20 cellular contexts compared by ENCODE assay signal in the genomic region with DNA sequence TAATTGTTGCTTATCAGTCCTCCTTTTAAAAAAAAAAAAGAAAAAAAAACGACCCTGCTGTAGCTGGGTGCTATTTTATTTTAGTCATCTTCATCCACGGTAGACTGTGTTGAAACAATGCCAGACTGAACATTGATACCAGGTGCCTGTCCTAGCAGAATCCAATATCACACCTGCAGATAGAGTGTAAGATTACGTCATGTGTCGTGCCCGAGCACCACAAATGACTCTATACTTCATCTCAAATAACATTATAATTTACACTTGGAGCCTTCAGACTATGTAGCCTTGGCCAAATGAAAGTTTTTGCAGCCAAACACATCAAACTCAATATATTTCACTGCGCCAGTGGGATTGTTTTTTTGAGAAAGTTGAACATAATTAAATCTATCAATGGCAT.
"Had no signal": no experiment of that assay in that cellular context is flagged by ENCODE, and none has a peak within 500 bp of the region (broad histone marks: within the 10 kb centered on the region; RNA-seq: fewer than 3 reads in every experiment).

No MANE protein-coding gene starts in this region.

- ATAC-seq: activated CD4-positive, alpha-beta T cell treated with anti-CD3 and anti-CD28 coated beads for 36 hours; activated naive CD4-positive, alpha-beta T cell treated with anti-CD3 and anti-CD28 coated beads, Interleukin-2, amount 50 U/mL, for 72 hours; natural killer cell treated with Interleukin-12 subunit alpha and Interleukin-12 subunit beta and Interleukin-15 and Interleukin-18, amount 100 ng/mL, for 72 hours; sciatic nerve had no signal

- H3K9me3 ChIP-seq: adrenal gland, breast epithelium, neutrophil, vagina had no signal

- DNase-seq: activated CD4-positive, alpha-beta memory T cell treated with anti-CD3 and anti-CD28 coated beads for 36 hours; activated CD4-positive, alpha-beta T cell treated with anti-CD3 and anti-CD28 coated beads for 36 hours; activated gamma-delta T cell treated with Interleukin-2 at 50 U/mL for 16 hours; activated T-cell treated with anti-CD3 and anti-CD28 coated beads for 4 hours; adrenal gland; effector memory CD4-positive, alpha-beta T cell; foreskin fibroblast; hypothalamus; stimulated activated CD4-positive, alpha-beta T cell treated with anti-CD3 and anti-CD28 coated beads, Interleukin-4, amount 100 ng/mL, for 1 hour; stimulated activated naive CD8-positive, alpha-beta T cell treated with anti-CD3 and anti-CD28 coated beads, Interleukin-15, amount 100 ng/mL, for 72 hours; trophoblast cell had no signal

- H3K4me3 ChIP-seq: adrenal gland, breast epithelium, smooth muscle cell, vagina had no signal

- H3K4me1 ChIP-seq: adrenal gland, breast epithelium, parathyroid adenoma, vagina had no signal

- H3K36me3 ChIP-seq: adrenal gland, breast epithelium, neutrophil, vagina had no signal

- H3K27ac ChIP-seq: adrenal gland, breast epithelium, epithelial cell of prostate, neutrophil, parathyroid adenoma, vagina had no signal
